1 cellular context compared by ENCODE assay signal in the genomic region with DNA sequence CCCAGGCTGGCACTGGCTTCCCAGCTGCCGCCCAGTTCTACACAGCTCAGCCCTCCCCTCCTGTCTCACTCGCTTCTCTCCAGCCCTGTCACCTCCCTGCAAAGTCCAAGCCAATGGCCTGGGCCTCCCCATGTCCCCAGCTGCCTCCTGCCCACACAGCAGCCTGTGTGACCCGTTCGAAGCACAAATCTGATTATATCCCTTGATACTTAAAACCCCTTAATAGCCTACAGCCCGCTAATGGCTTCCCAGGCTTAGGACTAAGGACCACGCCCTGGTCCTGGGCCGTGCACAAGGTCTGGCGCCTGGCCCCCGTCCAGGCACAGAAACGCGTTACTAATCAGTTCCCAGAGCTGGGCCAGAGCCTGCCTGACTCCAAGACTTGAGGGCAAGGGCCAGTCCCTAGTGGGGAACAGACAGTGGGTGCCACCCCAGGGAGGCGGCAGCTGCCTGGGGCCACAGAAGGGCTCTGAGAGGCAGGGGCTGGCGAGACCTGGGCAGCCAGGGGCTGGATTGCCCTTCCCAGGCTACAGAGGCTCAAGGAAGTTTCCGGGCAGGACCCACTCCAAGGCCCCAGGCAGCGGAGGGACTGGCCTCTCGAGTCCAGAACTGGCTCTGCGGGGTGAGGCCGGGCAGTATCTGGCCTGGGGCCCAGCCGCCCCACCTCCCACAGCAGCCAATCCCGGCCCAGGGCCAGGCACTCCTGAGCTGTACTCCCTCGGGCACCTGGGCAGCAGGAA.
A peak's percentile ranks its signal among the peaks of the same experiment; 100 is the strongest.
TF ChIP-seq lines count a peak whose summit lies in the region.

No MANE protein-coding gene starts in this region.

TF ChIP-seq in HepG2, 621 proteins besides CTCF, POLR2A, EP300 and RAD21:
- TF ChIP-seq POLR2AphosphoS5 (IDR thresholded peaks at IDR 0.05; ENCODE audit: low read depth, low read length) (peak; percentile 51; the same call in 1 of the 2 replicates), AGO2 (optimal IDR thresholded peaks at IDR 0.05; ENCODE audit: low read depth, low read length) (peak; percentile 89), ZNF501 (CRISPR knock-in tag; IDR thresholded peaks at IDR 0.05) (0 out of 2 replicates have a peak, but pooled peaks have one; percentile 15), ZNF777 (CRISPR knock-in tag; IDR thresholded peaks at IDR 0.05) (no peak), RBFOX2 (IDR thresholded peaks at IDR 0.05; ENCODE audit: low read depth, low read length) (peak; percentile 23), SSRP1 (CRISPR knock-in tag; IDR thresholded peaks at IDR 0.05) (peak; percentile 19; the same call in 1 of the 2 replicates), ZBTB1 (CRISPR knock-in tag; IDR thresholded peaks at IDR 0.05; ENCODE audit: borderline replicate concordance) (no peak), RBM22 (optimal IDR thresholded peaks at IDR 0.05; ENCODE audit: low read length) (peak; percentile 88), KDM2A (CRISPR knock-in tag; IDR thresholded peaks at IDR 0.05; ENCODE audit: borderline replicate concordance, low read depth) (0 out of 2 replicates have a peak, but pooled peaks have one; percentile 39), HNRNPL (IDR thresholded peaks at IDR 0.05; ENCODE audit: low read depth, low read length) (0 out of 2 replicates have a peak, but pooled peaks have one; percentile 17)
- TF ChIP-seq, protein P1, sequence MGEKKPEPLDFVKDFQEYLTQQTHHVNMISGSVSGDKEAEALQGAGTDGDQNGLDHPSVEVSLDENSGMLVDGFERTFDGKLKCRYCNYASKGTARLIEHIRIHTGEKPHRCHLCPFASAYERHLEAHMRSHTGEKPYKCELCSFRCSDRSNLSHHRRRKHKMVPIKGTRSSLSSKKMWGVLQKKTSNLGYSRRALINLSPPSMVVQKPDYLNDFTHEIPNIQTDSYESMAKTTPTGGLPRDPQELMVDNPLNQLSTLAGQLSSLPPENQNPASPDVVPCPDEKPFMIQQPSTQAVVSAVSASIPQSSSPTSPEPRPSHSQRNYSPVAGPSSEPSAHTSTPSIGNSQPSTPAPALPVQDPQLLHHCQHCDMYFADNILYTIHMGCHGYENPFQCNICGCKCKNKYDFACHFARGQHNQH (CRISPR knock-in tag; IDR thresholded peaks at IDR 0.05) = no peak
- TF ChIP-seq, protein P2, sequence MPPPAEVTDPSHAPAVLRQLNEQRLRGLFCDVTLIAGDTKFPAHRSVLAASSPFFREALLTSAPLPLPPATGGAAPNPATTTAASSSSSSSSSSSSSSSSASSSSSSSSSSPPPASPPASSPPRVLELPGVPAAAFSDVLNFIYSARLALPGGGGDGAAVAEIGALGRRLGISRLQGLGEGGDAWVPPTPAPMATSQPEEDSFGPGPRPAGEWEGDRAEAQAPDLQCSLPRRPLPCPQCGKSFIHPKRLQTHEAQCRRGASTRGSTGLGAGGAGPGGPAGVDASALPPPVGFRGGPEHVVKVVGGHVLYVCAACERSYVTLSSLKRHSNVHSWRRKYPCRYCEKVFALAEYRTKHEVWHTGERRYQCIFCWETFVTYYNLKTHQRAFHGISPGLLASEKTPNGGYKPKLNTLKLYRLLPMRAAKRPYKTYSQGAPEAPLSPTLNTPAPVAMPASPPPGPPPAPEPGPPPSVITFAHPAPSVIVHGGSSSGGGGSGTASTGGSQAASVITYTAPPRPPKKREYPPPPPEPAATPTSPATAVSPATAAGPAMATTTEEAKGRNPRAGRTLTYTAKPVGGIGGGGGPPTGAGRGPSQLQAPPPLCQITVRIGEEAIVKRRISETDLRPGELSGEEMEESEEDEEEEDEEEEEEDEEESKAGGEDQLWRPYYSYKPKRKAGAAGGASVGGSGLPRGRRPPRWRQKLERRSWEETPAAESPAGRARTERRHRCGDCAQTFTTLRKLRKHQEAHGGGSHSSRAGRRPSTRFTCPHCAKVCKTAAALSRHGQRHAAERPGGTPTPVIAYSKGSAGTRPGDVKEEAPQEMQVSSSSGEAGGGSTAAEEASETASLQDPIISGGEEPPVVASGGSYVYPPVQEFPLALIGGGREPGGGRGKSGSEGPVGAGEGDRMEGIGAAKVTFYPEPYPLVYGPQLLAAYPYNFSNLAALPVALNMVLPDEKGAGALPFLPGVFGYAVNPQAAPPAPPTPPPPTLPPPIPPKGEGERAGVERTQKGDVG (CRISPR knock-in tag; IDR thresholded peaks at IDR 0.05; ENCODE audit: borderline replicate concordance) = 0 out of 2 replicates have a peak, but pooled peaks have one; percentile 28
- TF ChIP-seq, protein P3, sequence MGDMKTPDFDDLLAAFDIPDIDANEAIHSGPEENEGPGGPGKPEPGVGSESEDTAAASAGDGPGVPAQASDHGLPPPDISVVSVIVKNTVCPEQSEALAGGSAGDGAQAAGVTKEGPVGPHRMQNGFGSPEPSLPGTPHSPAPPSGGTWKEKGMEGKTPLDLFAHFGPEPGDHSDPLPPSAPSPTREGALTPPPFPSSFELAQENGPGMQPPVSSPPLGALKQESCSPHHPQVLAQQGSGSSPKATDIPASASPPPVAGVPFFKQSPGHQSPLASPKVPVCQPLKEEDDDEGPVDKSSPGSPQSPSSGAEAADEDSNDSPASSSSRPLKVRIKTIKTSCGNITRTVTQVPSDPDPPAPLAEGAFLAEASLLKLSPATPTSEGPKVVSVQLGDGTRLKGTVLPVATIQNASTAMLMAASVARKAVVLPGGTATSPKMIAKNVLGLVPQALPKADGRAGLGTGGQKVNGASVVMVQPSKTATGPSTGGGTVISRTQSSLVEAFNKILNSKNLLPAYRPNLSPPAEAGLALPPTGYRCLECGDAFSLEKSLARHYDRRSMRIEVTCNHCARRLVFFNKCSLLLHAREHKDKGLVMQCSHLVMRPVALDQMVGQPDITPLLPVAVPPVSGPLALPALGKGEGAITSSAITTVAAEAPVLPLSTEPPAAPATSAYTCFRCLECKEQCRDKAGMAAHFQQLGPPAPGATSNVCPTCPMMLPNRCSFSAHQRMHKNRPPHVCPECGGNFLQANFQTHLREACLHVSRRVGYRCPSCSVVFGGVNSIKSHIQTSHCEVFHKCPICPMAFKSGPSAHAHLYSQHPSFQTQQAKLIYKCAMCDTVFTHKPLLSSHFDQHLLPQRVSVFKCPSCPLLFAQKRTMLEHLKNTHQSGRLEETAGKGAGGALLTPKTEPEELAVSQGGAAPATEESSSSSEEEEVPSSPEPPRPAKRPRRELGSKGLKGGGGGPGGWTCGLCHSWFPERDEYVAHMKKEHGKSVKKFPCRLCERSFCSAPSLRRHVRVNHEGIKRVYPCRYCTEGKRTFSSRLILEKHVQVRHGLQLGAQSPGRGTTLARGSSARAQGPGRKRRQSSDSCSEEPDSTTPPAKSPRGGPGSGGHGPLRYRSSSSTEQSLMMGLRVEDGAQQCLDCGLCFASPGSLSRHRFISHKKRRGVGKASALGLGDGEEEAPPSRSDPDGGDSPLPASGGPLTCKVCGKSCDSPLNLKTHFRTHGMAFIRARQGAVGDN (CRISPR knock-in tag; IDR thresholded peaks at IDR 0.05) = peak; percentile 32; the same call in 1 of the 2 replicates
TF ChIP-seq in HepG2: peak in this region for 10.
